ENCODE assay signal across 25 cellular contexts in genomic region chr17:32849879-32850278, GRCh38.
"Had no signal": no experiment of that assay in that cellular context is flagged by ENCODE, and none has a peak within 500 bp of the region (broad histone marks: within the 10 kb centered on the region; RNA-seq: fewer than 3 reads in every experiment).

No MANE protein-coding gene starts in this region.

- H3K4me1 ChIP-seq: psoas muscle, right lobe of liver, testis, tibial nerve, upper lobe of right lung had no signal

- H3K4me1 Mint-ChIP-seq: naive B cell; nephron; stimulated activated effector memory CD8-positive, alpha-beta T cell treated with anti-CD3 and anti-CD28 coated beads, Interleukin-12 subunit alpha, Interleukin-12 subunit beta, amount 100 ng/mL, for 72 hours had no signal

- H3K27ac ChIP-seq: dorsolateral prefrontal cortex, hepatocyte, psoas muscle, right lobe of liver, testis, tibial nerve, upper lobe of right lung, vagina had no signal

- H3K36me3 Mint-ChIP-seq: naive B cell; stimulated activated effector memory CD8-positive, alpha-beta T cell treated with anti-CD3 and anti-CD28 coated beads, Interleukin-12 subunit alpha, Interleukin-12 subunit beta, amount 100 ng/mL, for 72 hours had no signal

- DNase-seq: cortex of kidney; dorsolateral prefrontal cortex; effector CD8-positive, alpha-beta T cell; foreskin melanocyte; head of caudate nucleus; kidney; left cardiac atrium; left ventricle myocardium superior; mesendoderm; naive B cell; occipital lobe; psoas muscle; retina; right lobe of liver; stimulated activated CD4-positive, alpha-beta T cell treated with anti-CD3 and anti-CD28 coated beads, Interleukin-4, amount 100 ng/mL, for 1 hour; stimulated activated CD8-positive, alpha-beta memory T cell treated with anti-CD3 and anti-CD28 coated beads, Interleukin-4, amount 100 ng/mL, for 48 hours; stimulated activated naive CD8-positive, alpha-beta T cell treated with anti-CD3 and anti-CD28 coated beads, Interleukin-15, Interleukin-2, amounts not matched to agents 100 U/mL and 50 U/mL, for 24 hours; testis; upper lobe of right lung had no signal

- H3K36me3 ChIP-seq: right lobe of liver, tibial nerve, upper lobe of right lung, vagina had no signal

- H3K4me3 ChIP-seq: dorsolateral prefrontal cortex, hepatocyte, psoas muscle, right lobe of liver, testis, tibial nerve, upper lobe of right lung, vagina had no signal

- H3K4me2 ChIP-seq: hepatocyte had no signal

- H3K27ac Mint-ChIP-seq: naive B cell; nephron; stimulated activated effector memory CD8-positive, alpha-beta T cell treated with anti-CD3 and anti-CD28 coated beads, Interleukin-12 subunit alpha, Interleukin-12 subunit beta, amount 100 ng/mL, for 72 hours had no signal

- H2AFZ ChIP-seq: hepatocyte had no signal

- H3K9me3 Mint-ChIP-seq: naive B cell; nephron; stimulated activated effector memory CD8-positive, alpha-beta T cell treated with anti-CD3 and anti-CD28 coated beads, Interleukin-12 subunit alpha, Interleukin-12 subunit beta, amount 100 ng/mL, for 72 hours had no signal

- ATAC-seq: esophagus mucosa; left cardiac atrium; left ventricle myocardium superior; psoas muscle; right lobe of liver; stimulated activated effector memory CD8-positive, alpha-beta T cell treated with anti-CD3 and anti-CD28 coated beads, Interleukin-12 subunit alpha, Interleukin-12 subunit beta, amount 100 ng/mL, for 72 hours; stimulated activated naive CD8-positive, alpha-beta T cell treated with anti-CD3 and anti-CD28 coated beads, Interleukin-15, Interleukin-2, amounts not matched to agents 100 U/mL and 50 U/mL, for 24 hours; upper lobe of right lung had no signal

- H3K9me3 ChIP-seq: psoas muscle, right lobe of liver, testis, tibial nerve, upper lobe of right lung, vagina had no signal

- H3K4me3 Mint-ChIP-seq: naive B cell; nephron; stimulated activated effector memory CD8-positive, alpha-beta T cell treated with anti-CD3 and anti-CD28 coated beads, Interleukin-12 subunit alpha, Interleukin-12 subunit beta, amount 100 ng/mL, for 72 hours had no signal

- H3K27me3 ChIP-seq: dorsolateral prefrontal cortex, hepatocyte, right lobe of liver, testis, tibial nerve, upper lobe of right lung, vagina had no signal
